Comparison of ENCODE assay signal across 23 cellular contexts in the genomic region with DNA sequence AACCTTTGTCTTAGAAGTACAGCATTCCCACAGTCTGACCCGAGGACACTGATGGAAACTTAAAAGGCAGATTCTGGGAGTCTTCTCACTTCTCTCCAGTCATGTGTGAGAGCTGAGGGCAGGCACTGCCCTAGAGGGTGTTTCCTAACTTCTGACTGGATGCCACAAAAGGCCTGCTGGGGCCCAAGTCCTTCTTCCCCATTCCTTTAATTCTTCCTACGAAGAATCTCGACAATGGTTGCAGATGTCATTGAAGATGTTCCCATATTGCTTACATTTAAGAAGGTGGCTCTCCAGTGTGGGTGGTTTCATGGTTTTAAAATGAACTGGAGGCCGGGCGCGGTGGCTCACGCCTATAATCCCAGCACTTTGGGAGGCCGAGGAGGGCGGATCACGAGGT.
"Had no signal": no experiment of that assay in that cellular context is flagged by ENCODE, and none has a peak within 500 bp of the region (broad histone marks: within the 10 kb centered on the region; RNA-seq: fewer than 3 reads in every experiment).

No MANE protein-coding gene starts in this region.

- H3K4me3 Mint-ChIP-seq: mesothelial cell of epicardium, naive B cell had no signal

- H3K27ac ChIP-seq: coronary artery, dorsolateral prefrontal cortex, epithelial cell of prostate, esophagus squamous epithelium, gastrocnemius medialis, heart right ventricle, left lung, lower lobe of right lung had no signal

- H3K4me1 ChIP-seq: esophagus squamous epithelium, gastrocnemius medialis, left lung, lower lobe of right lung had no signal

- H3K4me3 ChIP-seq: coronary artery, dorsolateral prefrontal cortex, esophagus squamous epithelium, gastrocnemius medialis, heart right ventricle, left lung, lower lobe of right lung had no signal

- DNase-seq: dermis blood vessel endothelial cell; dorsolateral prefrontal cortex; effector CD4-positive, alpha-beta T cell; effector memory CD4-positive, alpha-beta T cell; erythroblast; esophagus squamous epithelium; foreskin fibroblast; foreskin melanocyte; gastrocnemius medialis; glutamatergic neuron; head of caudate nucleus; heart right ventricle; hippocampal formation; left cardiac atrium; left lung; left ventricle myocardium superior; lower lobe of right lung; mesenchymal stem cell; naive B cell had no signal

- ATAC-seq: esophagus mucosa, gastrocnemius medialis, heart right ventricle, left cardiac atrium, left lung, left ventricle myocardium superior, lower lobe of right lung had no signal

- H3K27me3 Mint-ChIP-seq: naive B cell had no signal

- H3K4me1 Mint-ChIP-seq: mesothelial cell of epicardium had no signal

- H3K27me3 ChIP-seq: dorsolateral prefrontal cortex, esophagus squamous epithelium, gastrocnemius medialis, heart right ventricle, left lung had no signal

- H3K27ac Mint-ChIP-seq: mesothelial cell of epicardium had no signal
